Comparison of ENCODE assay signal across 9 cellular contexts in the genomic region with DNA sequence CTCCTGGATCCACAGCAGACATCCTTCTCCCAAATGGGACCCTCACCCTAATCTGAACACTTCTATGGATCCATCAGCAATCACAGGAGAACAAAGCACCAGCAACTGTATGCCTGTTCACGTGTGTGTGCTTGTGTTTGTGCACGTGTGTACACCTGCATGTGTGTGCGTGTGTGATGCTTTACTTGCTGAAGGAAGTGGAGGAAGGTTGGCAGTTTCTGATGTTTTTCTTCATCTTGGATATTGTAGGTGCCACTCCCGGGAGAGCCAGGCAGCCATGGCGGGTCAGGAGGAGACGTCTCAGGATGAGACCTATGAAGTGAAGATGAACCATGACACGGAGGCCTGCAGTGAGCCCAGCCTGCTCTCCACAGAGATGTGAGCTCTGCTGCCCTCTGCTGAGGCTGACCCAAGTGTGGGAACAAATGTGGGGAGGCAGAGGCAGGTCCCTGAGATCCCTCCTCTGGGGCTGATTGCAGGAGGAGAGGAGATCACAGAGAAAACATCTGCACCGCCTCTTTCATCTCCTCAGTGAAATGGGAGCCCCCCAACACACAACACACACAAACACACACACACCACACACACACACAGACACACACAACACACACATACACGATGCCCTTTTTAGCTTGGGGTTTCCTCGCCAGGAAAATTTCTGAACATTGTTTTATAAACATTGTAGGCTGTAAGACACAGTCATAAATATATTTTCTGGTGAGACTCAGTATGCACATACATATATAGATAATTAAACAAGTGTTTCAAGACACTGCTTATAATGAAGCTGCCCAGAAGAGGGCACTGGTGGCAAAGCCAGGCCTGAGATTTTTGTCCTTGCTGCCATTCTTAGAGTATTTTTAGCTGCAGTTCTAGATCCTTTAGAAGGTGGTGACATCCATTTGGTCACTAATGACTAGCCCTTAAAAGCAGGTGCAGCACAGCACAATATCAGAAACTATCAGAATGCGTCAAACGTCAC.
DNase-seq lines count a peak whose midpoint lies in the region; ATAC-seq and TF ChIP-seq lines count a peak whose summit lies in the region.
"Had no signal": no experiment of that assay in that cellular context is flagged by ENCODE, and none has a peak within 500 bp of the region (broad histone marks: within the 10 kb centered on the region; RNA-seq: fewer than 3 reads in every experiment).

No MANE protein-coding gene starts in this region.

- no peaks in the 10 kb centered on the region for H3K27me3 Mint-ChIP-seq in activated T-helper 17 cell treated with anti-CD3 and anti-CD28 coated beads, Interleukin-2, amount 50 U/mL, for 72 hours

- TF ChIP-seq CTCF in GM10248 (IDR thresholded peaks at IDR 0.05; ENCODE audit: control extremely low read depth, extremely low read depth, low read depth, missing control alignments) (peak; percentile 40), smooth muscle cell (IDR thresholded peaks at IDR 0.05; ENCODE audit: borderline replicate concordance, insufficient read depth, poor library complexity, severe bottlenecking) (peak; percentile 49)

- no peak overlapping the region for H3K9ac ChIP-seq in smooth muscle cell (ENCODE audit: low read depth)

- no peak overlapping the region for H3K4me3 ChIP-seq in smooth muscle cell

- 79% methylated on average over 12 of the region's 12 CpGs for WGBS in smooth muscle cell (ENCODE audit: low lambda C conversion rate)

- H3K27ac Mint-ChIP-seq in activated T-helper 17 cell treated with anti-CD3 and anti-CD28 coated beads, Interleukin-2, amount 50 U/mL, for 72 hours, result peak overlapping the region; percentile 81

- H3K27ac ChIP-seq in smooth muscle cell (ENCODE audit: low read depth), result no peak overlapping the region
- H3K27ac ChIP-seq: neutrophil had no signal

- no peak overlapping the region for H2AFZ ChIP-seq in smooth muscle cell (ENCODE audit: low read depth)

- no peaks in the 10 kb centered on the region for H3K36me3 ChIP-seq in smooth muscle cell (ENCODE audit: low read depth)
- H3K36me3 ChIP-seq: neutrophil had no signal

- H3K27me3 ChIP-seq in smooth muscle cell (ENCODE audit: low read depth), result no peaks in the 10 kb centered on the region

- H3K4me1 Mint-ChIP-seq in activated T-helper 17 cell treated with anti-CD3 and anti-CD28 coated beads, Interleukin-2, amount 50 U/mL, for 72 hours, result peaks cover 10% of the 10 kb centered on the region

- DNase-seq in AG08396 (ENCODE audit: low spot score), result peak; percentile 48
- no peak for DNase-seq in GM10248 (ENCODE audit: extremely low spot score)
- DNase-seq in NCI-H526 treated with DMSO at 0.1 percent for 48 hours (lab: John Stamatoyannopoulos, UW), result peak; percentile 6
- DNase-seq in glomerular endothelial cell (ENCODE audit: extremely low read depth, low read depth, low spot score), result peak; percentile 9
- no peak for DNase-seq in smooth muscle cell (lab: John Stamatoyannopoulos, UW; ENCODE audit: unreplicated experiment)
- no peak for DNase-seq in NCI-H187 (lab: John Stamatoyannopoulos, UW)
- DNase-seq in LoVo (ENCODE audit: low spot score), result no peak

- H3K9me3 Mint-ChIP-seq in activated T-helper 17 cell treated with anti-CD3 and anti-CD28 coated beads, Interleukin-2, amount 50 U/mL, for 72 hours, result peaks cover 4% of the 10 kb centered on the region

- H3K79me2 ChIP-seq in smooth muscle cell (ENCODE audit: low read depth), result no peaks in the 10 kb centered on the region

- peak; percentile 44 for ATAC-seq in activated T-helper 17 cell treated with anti-CD3 and anti-CD28 coated beads, Interleukin-2, amount 50 U/mL, for 72 hours (replicated peaks)

- POLR2A ChIA-PET in GM10248 (lab: Yijun Ruan, JAX), result no interaction called here

- no peaks in the 10 kb centered on the region for H3F3A ChIP-seq in smooth muscle cell (ENCODE audit: low read depth)

- no peak overlapping the region for H3K4me2 ChIP-seq in smooth muscle cell

- H3K4me1 ChIP-seq in smooth muscle cell (ENCODE audit: low read depth), result no peaks in the 10 kb centered on the region

- CTCF ChIA-PET in GM10248 (lab: Yijun Ruan, JAX), result interaction anchor here (0.9 to 3.2 kb wide), 8 partner anchors 9 to 262 kb away, joined by 3 to 13 read pairs (median 3); a partner anchor contains a TSS

- H3K9me3 ChIP-seq in smooth muscle cell (replicated peaks; ENCODE audit: low read depth), result no peaks in the 10 kb centered on the region
- H3K9me3 ChIP-seq: neutrophil had no signal

- no peaks in the 10 kb centered on the region for H3K36me3 Mint-ChIP-seq in activated T-helper 17 cell treated with anti-CD3 and anti-CD28 coated beads, Interleukin-2, amount 50 U/mL, for 72 hours (ENCODE audit: low read depth)

- H3K4me3 Mint-ChIP-seq in activated T-helper 17 cell treated with anti-CD3 and anti-CD28 coated beads, Interleukin-2, amount 50 U/mL, for 72 hours, result no peak overlapping the region

- no peaks in the 10 kb centered on the region for H4K20me1 ChIP-seq in smooth muscle cell (ENCODE audit: low read depth)

Comparison
In these comparisons a context has a peak if more than half of its experiments do, and no peak if none do; other contexts are left out.
1. DNase-seq: peak in AG08396 (single experiment), NCI-H526 treated with DMSO at 0.1 percent for 48 hours (single experiment) and glomerular endothelial cell (single experiment); none in GM10248 (single experiment), smooth muscle cell (single experiment), NCI-H187 (0 of 2) and LoVo (single experiment).